Comparison of ENCODE assay signal across 20 cellular contexts in genomic region chr4:2246384-2247127, GRCh38. TPM values are rescaled to one million over a fixed set of nuclear protein-coding genes. Genes with fewer than 3 reads are reported as not detected.
DNase-seq lines count a peak whose midpoint lies in the region; ATAC-seq, FAIRE-seq and TF ChIP-seq lines count a peak whose summit lies in the region.
"Had no signal": no experiment of that assay in that cellular context is flagged by ENCODE, and none has a peak within 500 bp of the region (broad histone marks: within the 10 kb centered on the region; RNA-seq: fewer than 3 reads in every experiment).

No MANE protein-coding gene starts in this region.

- H3K9me3 ChIP-seq in CD8-positive, alpha-beta T cell (ENCODE audit: low read length) = no peaks in the 10 kb centered on the region
- no peaks in the 10 kb centered on the region for H3K9me3 ChIP-seq in osteoblast (ENCODE audit: low read depth, low read length)
- H3K9me3 ChIP-seq in prostate gland = no peaks in the 10 kb centered on the region
- H3K9me3 ChIP-seq: MG63 had no signal

- H3K27me3 ChIP-seq in CD8-positive, alpha-beta T cell (ENCODE audit: insufficient read depth, low read length) = no peaks in the 10 kb centered on the region
- H3K27me3 ChIP-seq in osteoblast (ENCODE audit: insufficient read depth, low read length) (no peaks in the 10 kb centered on the region), prostate gland (replicated peaks; ENCODE audit: insufficient read depth) (no peaks in the 10 kb centered on the region)
- H3K27me3 ChIP-seq: MG63 had no signal

- no peaks in the 10 kb centered on the region for H3K9me3 Mint-ChIP-seq in CD8-positive, alpha-beta T cell
- H3K9me3 Mint-ChIP-seq in chondrocyte (ENCODE audit: low read depth) = no peaks in the 10 kb centered on the region
- H3K9me3 Mint-ChIP-seq: CD14-positive monocyte; mesothelial cell of epicardium; stimulated activated naive CD8-positive, alpha-beta T cell treated with anti-CD3 and anti-CD28 coated beads, Interleukin-15, Interleukin-2, amounts not matched to agents 100 ng/mL and 50 ng/mL, for 24 hours had no signal

- no peak overlapping the region for H3K4me3 Mint-ChIP-seq in CD8-positive, alpha-beta T cell
- no peak overlapping the region for H3K4me3 Mint-ChIP-seq in chondrocyte (ENCODE audit: unreplicated experiment)
- H3K4me3 Mint-ChIP-seq: CD14-positive monocyte; mesothelial cell of epicardium; stimulated activated naive CD8-positive, alpha-beta T cell treated with anti-CD3 and anti-CD28 coated beads, Interleukin-15, Interleukin-2, amounts not matched to agents 100 ng/mL and 50 ng/mL, for 24 hours had no signal

- no peaks in the 10 kb centered on the region for H3K27me3 Mint-ChIP-seq in CD8-positive, alpha-beta T cell (ENCODE audit: low read depth)
- no peaks in the 10 kb centered on the region for H3K27me3 Mint-ChIP-seq in chondrocyte (ENCODE audit: low read depth)
- H3K27me3 Mint-ChIP-seq: stimulated activated naive CD8-positive, alpha-beta T cell treated with anti-CD3 and anti-CD28 coated beads, Interleukin-15, Interleukin-2, amounts not matched to agents 100 ng/mL and 50 ng/mL, for 24 hours had no signal

- peaks cover 4% of the 10 kb centered on the region for H3K79me2 ChIP-seq in osteoblast (ENCODE audit: insufficient read depth, low read length)

- H3K4me3 ChIP-seq in CD8-positive, alpha-beta T cell (ENCODE audit: low read depth, low read length) = no peak overlapping the region
- H3K4me3 ChIP-seq in osteoblast (ENCODE audit: insufficient read depth, low read length) (no peak overlapping the region), prostate gland (no peak overlapping the region)
- H3K4me3 ChIP-seq: MG63 had no signal

- peaks cover 19% of the 10 kb centered on the region for H3K4me1 Mint-ChIP-seq in CD8-positive, alpha-beta T cell (ENCODE audit: low read depth)
- peaks cover 28% of the 10 kb centered on the region for H3K4me1 Mint-ChIP-seq in chondrocyte (ENCODE audit: low read depth)

- 88% methylated on average over 10 of the region's 19 CpGs for WGBS in prostate gland

- CTCF ChIA-PET in CD8-positive, alpha-beta T cell (lab: Charles Lee) = interaction anchor here (0.7 to 1.9 kb wide), 3 partner anchors 14 to 188 kb away, joined by 3 to 6 read pairs (median 3); no protein-coding TSS in a partner anchor

- H3K4me2 ChIP-seq in osteoblast (ENCODE audit: insufficient read depth, low read length) = no peak overlapping the region

- H3K27ac Mint-ChIP-seq in CD8-positive, alpha-beta T cell = no peak overlapping the region
- H3K27ac Mint-ChIP-seq in chondrocyte (ENCODE audit: unreplicated experiment) = no peak overlapping the region
- H3K27ac Mint-ChIP-seq: mesothelial cell of epicardium; stimulated activated naive CD8-positive, alpha-beta T cell treated with anti-CD3 and anti-CD28 coated beads, Interleukin-15, Interleukin-2, amounts not matched to agents 100 ng/mL and 50 ng/mL, for 24 hours had no signal

- no peak for TF ChIP-seq POLR2A in GM12892 (IDR thresholded peaks at IDR 0.05; ENCODE audit: low read depth, low read length)
- no peak for TF ChIP-seq POLR2A in prostate gland (IDR thresholded peaks at IDR 0.05)

- no peak overlapping the region for H2AFZ ChIP-seq in osteoblast (ENCODE audit: low read length)

- H3K27ac ChIP-seq in CD8-positive, alpha-beta T cell (ENCODE audit: low read depth, low read length) = no peak overlapping the region
- H3K27ac ChIP-seq in osteoblast (ENCODE audit: low read depth, low read length) (no peak overlapping the region), prostate gland (no peak overlapping the region)

- H4K20me1 ChIP-seq in osteoblast (ENCODE audit: insufficient read depth, low read length) = peaks cover 14% of the 10 kb centered on the region

- POLR2A ChIA-PET in CD8-positive, alpha-beta T cell (lab: Charles Lee) = no interaction called here

- no peaks in the 10 kb centered on the region for H3K36me3 ChIP-seq in CD8-positive, alpha-beta T cell (ENCODE audit: insufficient read depth, low read length)
- H3K36me3 ChIP-seq in osteoblast (ENCODE audit: insufficient read depth, low read length) (peaks cover 14% of the 10 kb centered on the region), prostate gland (peaks cover 10 to 12% of the 10 kb centered on the region in 2 donors)
- H3K36me3 ChIP-seq: MG63 had no signal

- peak in 4 of 7 experiments; percentile 0 to 46 (median 14) for DNase-seq in CD8-positive, alpha-beta T cell
- peak; percentile 13 for DNase-seq in GM12892 (ENCODE audit: insufficient read length)
- peak; percentile 92 for DNase-seq in chondrocyte (ENCODE audit: low spot score)
- DNase-seq in osteoblast (ENCODE audit: insufficient read length, low spot score, missing footprints) = peak; percentile 73
- no peak for DNase-seq in stimulated activated CD4-positive, alpha-beta T cell treated with anti-CD3 and anti-CD28 coated beads, Interleukin-12 subunit alpha, Interleukin-12 subunit beta, amount 100 ng/mL, for 4 hours
- no peak for DNase-seq in prostate gland (ENCODE audit: low spot score)
- DNase-seq: activated CD4-positive, CD25-positive, alpha-beta regulatory T cell; MG63; NCI-H2029 treated with DMSO at 0.1 percent for 48 hours; NCI-H748 treated with DMSO at 0.1 percent for 48 hours; nucleus accumbens; small intestine had no signal

- intact Hi-C loops in CD8-positive, alpha-beta T cell (cut with DNase I, micrococcal nuclease) = loop anchor here (10.0 kb wide), 4 partner anchors 392 to 718 kb away; partner anchors contain the start of genes GRK4 (in 1 of the 2), LETM1 (in 1 of the 2), NOP14 (in 1 of the 2) and TNIP2 (in 1 of the 2)
- intact Hi-C loops in prostate gland (cut with DNase I) = loop anchor here (10.0 kb wide), 2 partner anchors 508 to 532 kb away; partner anchors contain the start of genes SLBP and TNIP2

- H3K36me3 Mint-ChIP-seq in CD8-positive, alpha-beta T cell = peaks cover 18% of the 10 kb centered on the region
- H3K36me3 Mint-ChIP-seq in chondrocyte (ENCODE audit: low read depth) = peaks cover 6% of the 10 kb centered on the region
- H3K36me3 Mint-ChIP-seq: mesothelial cell of epicardium had no signal

- FAIRE-seq in GM12892 (lab: Jason Lieb, UNC) = no peak
- FAIRE-seq: GM12891, HTR-8/SVneo, keratinocyte, small intestine had no signal

- no peaks in the 10 kb centered on the region for H3K4me1 ChIP-seq in CD8-positive, alpha-beta T cell (ENCODE audit: insufficient read depth, low read length)
- H3K4me1 ChIP-seq in osteoblast (ENCODE audit: insufficient read depth, low read length) (peaks cover 10% of the 10 kb centered on the region), prostate gland (replicated peaks) (no peaks in the 10 kb centered on the region)

- no peak for TF ChIP-seq CTCF in CD8-positive, alpha-beta T cell (IDR thresholded peaks at IDR 0.05)
- TF ChIP-seq CTCF in chondrocyte (IDR thresholded peaks at IDR 0.05) (no peak), osteoblast (IDR thresholded peaks at IDR 0.05; ENCODE audit: extremely low read depth, low read depth, low read length) (no peak), prostate gland (IDR thresholded peaks at IDR 0.05) (no peak)

- ATAC-seq in CD8-positive, alpha-beta T cell = no peak
- ATAC-seq in HG03460 (IDR thresholded peaks at IDR 0.05; ENCODE audit: unreplicated experiment) = no peak
- ATAC-seq in GM18498 (IDR thresholded peaks at IDR 0.05; ENCODE audit: unreplicated experiment) = no peak

RNA-seq across cellular contexts. Expression of gene HAUS3, which starts 4.6 kb away (rescaled TPM):
- total RNA-seq in CD8-positive, alpha-beta T cell = 100 to 1,000 TPM; 154 TPM
- polyA plus RNA-seq in GM12892 (2012; ENCODE audit: missing spikeins) = 14.5 TPM
- total RNA-seq in chondrocyte = 8.6 to 12.5 TPM (median 10.0 TPM) in 3 replicates
- total RNA-seq in osteoblast = 8.7 and 9.7 TPM in 2 replicates
- 10 to 100 TPM; 21.1 to 24.2 TPM for total RNA-seq in prostate gland

RNA-seq across cellular contexts. Expression of gene POLN, which starts 4.6 kb away (rescaled TPM):
- 1 to 10 TPM in 1 of 2 experiments, under 1 TPM in 1; 0.89 to 1.7 TPM for total RNA-seq in CD8-positive, alpha-beta T cell
- 1.5 TPM for polyA plus RNA-seq in GM12892 (2012; ENCODE audit: missing spikeins)
- total RNA-seq in chondrocyte (3.8 to 9.1 TPM (median 5.5 TPM) in 3 replicates), osteoblast (2.9 and 4.1 TPM in 2 replicates), prostate gland (10 to 100 TPM in 1 of 2 donors, 1 to 10 TPM in 1; 3.8 to 15.2 TPM)

RNA-seq across cellular contexts. Expression of gene MXD4, which starts 15.4 kb away (rescaled TPM):
- total RNA-seq in CD8-positive, alpha-beta T cell = 100 to 1,000 TPM; 175 to 178 TPM
- 5.0 TPM for polyA plus RNA-seq in GM12892 (2012; ENCODE audit: missing spikeins)
- total RNA-seq in chondrocyte = 80.3 to 114 TPM (median 82.7 TPM) in 3 replicates
- total RNA-seq in osteoblast = 53.3 and 56.8 TPM in 2 replicates
- 10 to 100 TPM; 63.4 to 81.1 TPM for total RNA-seq in prostate gland

Comparison
In these comparisons a context has a peak if more than half of its experiments do, and no peak if none do; other contexts are left out.
1. DNase-seq: peak in CD8-positive, alpha-beta T cell (4 of 7), GM12892 (single experiment), chondrocyte (single experiment) and osteoblast (single experiment); none in stimulated activated CD4-positive, alpha-beta T cell treated with anti-CD3 and anti-CD28 coated beads, Interleukin-12 subunit alpha, Interleukin-12 subunit beta, amount 100 ng/mL, for 4 hours (single experiment) and prostate gland (single experiment).
2. RNA of gene HAUS3, which starts 4.6 kb away (total RNA-seq): 154 TPM in CD8-positive, alpha-beta T cell; 21.1 to 24.2 TPM in prostate gland, 8.6 to 12.5 TPM in chondrocyte and 8.7 to 9.7 TPM in osteoblast; every median in the first group is over 4 times any median in the second.